Comparison of ENCODE assay signal across 8 cellular contexts in genomic region chr5:87541033-87541432, GRCh38.
DNase-seq lines count a peak whose midpoint lies in the region; ATAC-seq and TF ChIP-seq lines count a peak whose summit lies in the region.

No MANE protein-coding gene starts in this region.

- TF ChIP-seq CTCF in HCT116 (IDR thresholded peaks at IDR 0.05 in 2 of 3, conservative IDR thresholded peaks at IDR 0.05 in 1 of 3; ENCODE audit: borderline replicate concordance in 1 of 3, insufficient read depth in 1 of 3, low read depth in 2 of 3, low read length in 2 of 3) (peak in 1 of 3 experiments; percentile 17; a peak in 2 of 6 replicates), Peyer's patch (IDR thresholded peaks at IDR 0.05) (no peak), fibroblast of lung (conservative IDR thresholded peaks at IDR 0.05 in 1 of 2, IDR thresholded peaks at IDR 0.05 in 1 of 2; ENCODE audit: low read depth in 1 of 2, low read length in 2 of 2) (no peak)

- H3K9me3 ChIP-seq in HCT116 (ENCODE audit: control insufficient read depth in 1 of 2, insufficient read depth in 1 of 2, low read depth in 1 of 2, low read length in 2 of 2) (no peaks in the 10 kb centered on the region), Peyer's patch (no peaks in the 10 kb centered on the region), fibroblast of lung (ENCODE audit: control insufficient read depth, insufficient read depth, low read depth, low read length) (no peaks in the 10 kb centered on the region)

- DNase-seq in HCT116 (ENCODE audit: low read depth, low spot score) (peak; percentile 34), Peyer's patch (peak in 2 of 3 donors; percentile 28 to 56), fibroblast of lung (ENCODE audit: low read depth in 2 of 2) (peak; percentile 14 to 90), posterior cingulate gyrus (peak in 9 of 10 donors; percentile 34 to 94 (median 78)), activated gamma-delta T cell treated with Interleukin-2 at 50 U/mL for 16 hours (no peak)
- no peak for DNase-seq in stimulated activated naive CD4-positive, alpha-beta T cell treated with Interleukin-2 at 50 U/mL for 16 hours (lab: John Stamatoyannopoulos, UW)
- no peak for DNase-seq in activated CD8-positive, alpha-beta memory T cell treated with anti-CD3 and anti-CD28 coated beads, Interleukin-2, amount 10 ng/mL, durations not matched to agents 7 days and 5 days

- peak; percentile 40 for TF ChIP-seq RAD21 in HCT116 (IDR thresholded peaks at IDR 0.05; ENCODE audit: low read depth)

- RAD21 ChIA-PET in HCT116 (lab: Charles Lee; ENCODE audit: low non-redundant PET in 1 of 2, low total read pairs in 2 of 2, uncharacterized antibody in 2 of 2, unreplicated experiment in 2 of 2) = no interaction called here

- H3K4me2 ChIP-seq in HCT116 (ENCODE audit: low read length) = peak overlapping the region; percentile 18; the same call in 1 of the 2 replicates
- H3K4me2 ChIP-seq in fibroblast of lung (ENCODE audit: extremely low read depth, insufficient read depth, low read length) = no peak overlapping the region

- H4K20me1 ChIP-seq in HCT116 (ENCODE audit: insufficient read depth) (no peaks in the 10 kb centered on the region), fibroblast of lung (ENCODE audit: control insufficient read depth, extremely low read depth, insufficient read depth, low read length) (no peaks in the 10 kb centered on the region)

- no peak overlapping the region for H3K27ac Mint-ChIP-seq in activated CD8-positive, alpha-beta memory T cell treated with anti-CD3 and anti-CD28 coated beads, Interleukin-2, amount 10 ng/mL, durations not matched to agents 7 days and 5 days

- H3K4me1 Mint-ChIP-seq in activated CD8-positive, alpha-beta memory T cell treated with anti-CD3 and anti-CD28 coated beads, Interleukin-2, amount 10 ng/mL, durations not matched to agents 7 days and 5 days = no peaks in the 10 kb centered on the region

- CTCF ChIA-PET in HCT116 (lab: Charles Lee) = interaction anchor here (0.5 to 1.0 kb wide), 3 partner anchors 12 to 240 kb away, joined by 3 to 4 read pairs (median 4); no protein-coding TSS in a partner anchor
- CTCF ChIA-PET in activated CD8-positive, alpha-beta memory T cell treated with anti-CD3 and anti-CD28 coated beads, Interleukin-2, amount 10 ng/mL, durations not matched to agents 7 days and 5 days (lab: Charles Lee) = no interaction called here

- H3K79me2 ChIP-seq in HCT116 (ENCODE audit: insufficient read depth, low read length) = no peaks in the 10 kb centered on the region
- H3K79me2 ChIP-seq in fibroblast of lung (ENCODE audit: control insufficient read depth, insufficient read depth, low read length) = no peaks in the 10 kb centered on the region

- H3K4me1 ChIP-seq in HCT116 (ENCODE audit: control insufficient read depth in 1 of 2, insufficient read depth in 2 of 2, low read length in 2 of 2) (no peaks in the 10 kb centered on the region), Peyer's patch (no peaks in the 10 kb centered on the region), fibroblast of lung (ENCODE audit: control insufficient read depth, extremely low read depth, insufficient read depth, low read length) (no peaks in the 10 kb centered on the region)

- POLR2A ChIA-PET in HCT116 (lab: Charles Lee) = no interaction called here

- H3K27me3 Mint-ChIP-seq in activated CD8-positive, alpha-beta memory T cell treated with anti-CD3 and anti-CD28 coated beads, Interleukin-2, amount 10 ng/mL, durations not matched to agents 7 days and 5 days = peaks cover 7% of the 10 kb centered on the region

- H3K9ac ChIP-seq in HCT116 (ENCODE audit: low read length) = no peak overlapping the region
- H3K9ac ChIP-seq in fibroblast of lung (ENCODE audit: insufficient read depth, low read length) = no peak overlapping the region

- TF ChIP-seq POLR2A in HCT116 (IDR thresholded peaks at IDR 0.05; ENCODE audit: borderline replicate concordance, extremely low read depth, insufficient read depth, insufficient read length) (no peak), Peyer's patch (IDR thresholded peaks at IDR 0.05) (no peak)

- no peaks in the 10 kb centered on the region for H3K9me2 ChIP-seq in HCT116 (ENCODE audit: insufficient read depth)

- H3K9me3 Mint-ChIP-seq in activated CD8-positive, alpha-beta memory T cell treated with anti-CD3 and anti-CD28 coated beads, Interleukin-2, amount 10 ng/mL, durations not matched to agents 7 days and 5 days (ENCODE audit: low read depth) = no peaks in the 10 kb centered on the region

- H3K4me3 ChIP-seq in HCT116 (replicated peaks in 1 of 2; ENCODE audit: low read depth in 1 of 2, low read length in 2 of 2) (no peak overlapping the region), Peyer's patch (no peak overlapping the region), fibroblast of lung (replicated peaks in 1 of 4; ENCODE audit: control extremely low read depth in 1 of 4, insufficient read depth in 1 of 4, low read depth in 3 of 4, low read length in 4 of 4) (no peak overlapping the region)

- ATAC-seq in HCT116 = peak; percentile 69
- ATAC-seq in GM19023 (IDR thresholded peaks at IDR 0.05; ENCODE audit: unreplicated experiment) = no peak
- ATAC-seq in activated CD8-positive, alpha-beta memory T cell treated with anti-CD3 and anti-CD28 coated beads, Interleukin-2, amount 10 ng/mL, durations not matched to agents 7 days and 5 days = no peak

- H3K27me3 ChIP-seq in HCT116 (ENCODE audit: insufficient read depth, low read length) (no peaks in the 10 kb centered on the region), Peyer's patch (no peaks in the 10 kb centered on the region), fibroblast of lung (ENCODE audit: control insufficient read depth, insufficient read depth, low read length) (no peaks in the 10 kb centered on the region)

- H3K36me3 Mint-ChIP-seq in activated CD8-positive, alpha-beta memory T cell treated with anti-CD3 and anti-CD28 coated beads, Interleukin-2, amount 10 ng/mL, durations not matched to agents 7 days and 5 days = no peaks in the 10 kb centered on the region

- no TSS peak for BruUV-seq in HCT116 (replicated peaks; lab: Mats Ljungman, UMichigan)

- H3K27ac ChIP-seq in HCT116 (ENCODE audit: low read depth, low read length) = no peak overlapping the region
- H3K27ac ChIP-seq in Peyer's patch = no peak overlapping the region
- H3K27ac ChIP-seq in fibroblast of lung (ENCODE audit: insufficient read depth, low read length) = no peak overlapping the region

- H2AFZ ChIP-seq in HCT116 (ENCODE audit: low read depth, low read length, poor library complexity, severe bottlenecking) (peak overlapping the region; percentile 89), fibroblast of lung (ENCODE audit: low read length) (no peak overlapping the region)

- no peaks in the 10 kb centered on the region for H3K36me3 ChIP-seq in HCT116 (ENCODE audit: control insufficient read depth in 1 of 2, insufficient read depth in 2 of 2, low read length in 2 of 2)
- H3K36me3 ChIP-seq in Peyer's patch = no peaks in the 10 kb centered on the region
- no peaks in the 10 kb centered on the region for H3K36me3 ChIP-seq in fibroblast of lung (ENCODE audit: control insufficient read depth, insufficient read depth, low read length)

- no peak overlapping the region for H3K4me3 Mint-ChIP-seq in activated CD8-positive, alpha-beta memory T cell treated with anti-CD3 and anti-CD28 coated beads, Interleukin-2, amount 10 ng/mL, durations not matched to agents 7 days and 5 days

- intact Hi-C loops in HCT116 (cut with micrococcal nuclease) (loop anchor here (10.0 kb wide), 1 partner anchor 1154 kb away; no protein-coding TSS in a partner anchor), posterior cingulate gyrus (cut with DNase I) (loop anchor here (10.0 kb wide), 1 partner anchor 224 kb away; no protein-coding TSS in a partner anchor)

TF ChIP-seq in HCT116, 20 proteins besides CTCF, POLR2A, EP300 and RAD21:
- TF ChIP-seq SP1 (IDR thresholded peaks at IDR 0.05; ENCODE audit: low read depth) = no peak
- TF ChIP-seq ZNF274 (IDR thresholded peaks at IDR 0.05; ENCODE audit: low read depth, low read length) = no peak
- no peak for TF ChIP-seq JUND (IDR thresholded peaks at IDR 0.05)
- no peak for TF ChIP-seq CBX3 (IDR thresholded peaks at IDR 0.05; ENCODE audit: low read depth)
- no peak for TF ChIP-seq YY1 (IDR thresholded peaks at IDR 0.05; ENCODE audit: extremely low read depth, insufficient replicate concordance, low read depth, low read length)
- no peak for TF ChIP-seq EZH2phosphoT487 (IDR thresholded peaks at IDR 0.05; ENCODE audit: borderline replicate concordance)
- TF ChIP-seq ZFX (IDR thresholded peaks at IDR 0.05) = no peak
- TF ChIP-seq TCF7L2 (IDR thresholded peaks at IDR 0.05; ENCODE audit: borderline replicate concordance, extremely low read depth, insufficient read depth, insufficient read length) = no peak
- no peak for TF ChIP-seq POLR2AphosphoS5 (IDR thresholded peaks at IDR 0.05; ENCODE audit: low read depth, low read length)
- no peak for TF ChIP-seq ZBTB33 (IDR thresholded peaks at IDR 0.05; ENCODE audit: extremely low read depth, insufficient replicate concordance, low read length)
- no peak for TF ChIP-seq CEBPB (IDR thresholded peaks at IDR 0.05; ENCODE audit: low read depth)
- TF ChIP-seq, protein P1, sequence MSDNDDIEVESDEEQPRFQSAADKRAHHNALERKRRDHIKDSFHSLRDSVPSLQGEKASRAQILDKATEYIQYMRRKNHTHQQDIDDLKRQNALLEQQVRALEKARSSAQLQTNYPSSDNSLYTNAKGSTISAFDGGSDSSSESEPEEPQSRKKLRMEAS (IDR thresholded peaks at IDR 0.05) = no peak
- no peak for TF ChIP-seq SRF (IDR thresholded peaks at IDR 0.05; ENCODE audit: low read depth)
- no peak for TF ChIP-seq FOSL1 (IDR thresholded peaks at IDR 0.05; ENCODE audit: low read depth)
- no peak for TF ChIP-seq ELF1 (IDR thresholded peaks at IDR 0.05; ENCODE audit: borderline replicate concordance, low read depth)

Comparison
In these comparisons a context has a peak if more than half of its experiments do, and no peak if none do; other contexts are left out.
1. DNase-seq: peak in HCT116 (single experiment), Peyer's patch (2 of 3), fibroblast of lung (2 of 2) and posterior cingulate gyrus (9 of 10); none in stimulated activated naive CD4-positive, alpha-beta T cell treated with Interleukin-2 at 50 U/mL for 16 hours (single experiment), activated CD8-positive, alpha-beta memory T cell treated with anti-CD3 and anti-CD28 coated beads, Interleukin-2, amount 10 ng/mL, durations not matched to agents 7 days and 5 days (single experiment) and activated gamma-delta T cell treated with Interleukin-2 at 50 U/mL for 16 hours (single experiment).